Comparison of ENCODE assay signal across 8 cellular contexts in the genomic region with DNA sequence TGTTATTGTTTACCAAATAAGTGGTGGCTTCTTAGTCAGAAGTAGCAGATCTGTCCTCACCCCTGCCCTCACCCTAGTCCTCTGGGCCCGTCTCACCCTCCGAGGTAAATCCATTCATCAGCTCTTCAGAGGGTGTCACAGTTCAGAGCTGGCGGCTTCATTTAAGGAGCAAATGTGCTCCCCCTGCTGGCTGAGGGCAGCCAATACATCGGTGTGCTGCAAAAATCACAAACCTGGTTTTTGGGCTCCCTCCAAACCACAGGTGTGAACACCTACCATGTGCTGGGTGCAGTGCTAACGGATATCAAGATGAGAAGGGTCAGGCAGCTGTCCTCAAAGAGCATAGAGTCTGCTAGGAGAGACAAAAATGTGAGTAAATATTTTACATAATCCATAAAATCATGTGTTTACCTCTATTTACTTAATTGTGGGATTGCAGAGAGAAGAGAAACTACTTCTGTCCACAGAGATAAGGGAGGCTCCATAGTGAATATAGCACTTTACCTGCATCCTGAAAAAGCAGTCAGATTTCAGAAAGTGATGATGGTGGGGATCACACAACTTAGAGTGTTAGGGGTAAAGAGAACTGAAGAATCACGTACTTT. TPM values are rescaled to one million over a fixed set of nuclear protein-coding genes. Genes with fewer than 3 reads are reported as not detected.
DNase-seq lines count a peak whose midpoint lies in the region; ATAC-seq, FAIRE-seq and TF ChIP-seq lines count a peak whose summit lies in the region.

No MANE protein-coding gene starts in this region.

- TF ChIP-seq POLR2A in H1 (IDR thresholded peaks at IDR 0.05; ENCODE audit: control extremely low read depth in 1 of 2, low read depth in 2 of 2, low read length in 2 of 2), result no peak

- H3K4me3 ChIP-seq in H1 (ENCODE audit: extremely low read depth in 1 of 4, insufficient read depth in 2 of 4, low read depth in 3 of 4, low read length in 4 of 4), result no peak overlapping the region
- no peak overlapping the region for H3K4me3 ChIP-seq in mucosa of descending colon

- no peak overlapping the region for H2BK15ac ChIP-seq in H1 (ENCODE audit: low read length)

- H3K56ac ChIP-seq in H1 (replicated peaks; ENCODE audit: insufficient read length, low read depth, low read length), result no peak overlapping the region

- H3K79me2 ChIP-seq in H1 (ENCODE audit: control insufficient read depth in 1 of 2, insufficient read depth in 2 of 2, low read length in 2 of 2), result no peaks in the 10 kb centered on the region

- no peak overlapping the region for H3K9ac ChIP-seq in H1 (replicated peaks in 1 of 4; ENCODE audit: extremely low read depth in 1 of 4, low read depth in 3 of 4, low read length in 3 of 4)

- no peak overlapping the region for H3K4ac ChIP-seq in H1 (replicated peaks; ENCODE audit: insufficient read length, low read depth, low read length)

- CTCF ChIA-PET in H1 (lab: Charles Lee; ENCODE audit: partially characterized antibody), result interaction anchor here (0.7 to 19.6 kb wide), 46 partner anchors 9 to 347 kb away, joined by 3 to 318 read pairs (median 4); partner anchors contain the start of genes CRTAC1 and SFRP5

- H3K18ac ChIP-seq in H1 (ENCODE audit: extremely low read depth, low read length), result no peak overlapping the region

- no peak overlapping the region for H3K27ac ChIP-seq in H1 (ENCODE audit: low read depth, low read length)

- H2AFZ ChIP-seq in H1 (ENCODE audit: low read length), result no peak overlapping the region

- 23% methylated on average over 6 of the region's 6 CpGs; no CpG with 5 or more reads in 1 of the 2 experiments for WGBS in H1 (ENCODE audit: extremely low coverage in 1 of 2, insufficient coverage in 1 of 2, insufficient read length in 1 of 2, insufficient replicate concordance in 2 of 2, low coverage in 1 of 2, low lambda C conversion rate in 2 of 2, missing lambda C conversion rate in 1 of 2), 2 experiments

- TF ChIP-seq RAD21 in H1 (IDR thresholded peaks at IDR 0.05 in 1 of 2, conservative IDR thresholded peaks at IDR 0.05 in 1 of 2; ENCODE audit: low read depth in 2 of 2, low read length in 2 of 2), result peak; percentile 55 to 70

- H4K8ac ChIP-seq in H1 (ENCODE audit: extremely low read depth, insufficient read depth, low read length), result no peak overlapping the region

- FAIRE-seq in H1 (lab: Jason Lieb, UNC), result peak; percentile 90

- H3K9me3 ChIP-seq in H1 (ENCODE audit: insufficient read depth in 2 of 2, low read depth in 1 of 2, low read length in 1 of 2), result no peaks in the 10 kb centered on the region
- H3K9me3 ChIP-seq in mucosa of descending colon, result no peaks in the 10 kb centered on the region

- peak; percentile 68 to 88 (median 73) for TF ChIP-seq CTCF in H1 (IDR thresholded peaks at IDR 0.05; ENCODE audit: control extremely low read depth in 1 of 3, insufficient read depth in 1 of 3, low read depth in 1 of 3, low read length in 3 of 3)
- peak; percentile 78 for TF ChIP-seq CTCF in mucosa of descending colon (IDR thresholded peaks at IDR 0.05)

- POLR2A ChIA-PET in H1 (lab: Charles Lee; ENCODE audit: partially characterized antibody), result no interaction called here

- H3K4me2 ChIP-seq in H1 (ENCODE audit: insufficient read depth in 1 of 2, low read depth in 2 of 2, low read length in 2 of 2), result no peak overlapping the region

- H3K23ac ChIP-seq in H1 (ENCODE audit: insufficient read length), result no peak overlapping the region

- no peak overlapping the region for H2BK20ac ChIP-seq in H1 (ENCODE audit: low read length)

- in situ Hi-C loops in G401 (cut with HindIII; ENCODE audit: low sequenced_read_pairs), result loop anchor here (10.0 kb wide), 1 partner anchor 271 kb away; the partner anchor contains the start of gene SFRP5

- H3K36me3 ChIP-seq in H1 (ENCODE audit: control insufficient read depth in 2 of 4, insufficient read depth in 4 of 4, low read length in 3 of 4) (no peaks in the 10 kb centered on the region), mucosa of descending colon (ENCODE audit: low read depth) (no peaks in the 10 kb centered on the region)

- no peak overlapping the region for H2BK120ac ChIP-seq in H1 (replicated peaks; ENCODE audit: low read depth, low read length)

- no peak overlapping the region for H3K14ac ChIP-seq in H1 (ENCODE audit: insufficient read length)

- ATAC-seq in HG03103 (IDR thresholded peaks at IDR 0.05; ENCODE audit: low read depth, unreplicated experiment), result peak; percentile 67
- peak; percentile 81 for ATAC-seq in mucosa of descending colon
- no peak for ATAC-seq in HG03108 (IDR thresholded peaks at IDR 0.05; ENCODE audit: unreplicated experiment)

- H4K91ac ChIP-seq in H1 (replicated peaks; ENCODE audit: insufficient read length, low read length), result no peak overlapping the region

- H2BK5ac ChIP-seq in H1 (ENCODE audit: low read depth, low read length), result no peak overlapping the region

- H3K4me1 ChIP-seq in H1 (replicated peaks in 1 of 4; ENCODE audit: control insufficient read depth in 3 of 4, insufficient read depth in 4 of 4, low read length in 3 of 4) (no peaks in the 10 kb centered on the region), mucosa of descending colon (ENCODE audit: low read depth) (no peaks in the 10 kb centered on the region)

- no peak overlapping the region for H2AK5ac ChIP-seq in H1 (ENCODE audit: low read depth, low read length)

- intact Hi-C loops in mucosa of descending colon (cut with DNase I, micrococcal nuclease), result no loop called here

- H2BK12ac ChIP-seq in H1 (ENCODE audit: low read depth, low read length), result no peak overlapping the region

- peak; percentile 85 for DNase-seq in G401 (ENCODE audit: low spot score)
- DNase-seq in NCI-H82 (lab: John Stamatoyannopoulos, UW), result peak; percentile 90
- peak; percentile 22 to 40 for DNase-seq in activated CD8-positive, alpha-beta memory T cell treated with anti-CD3 and anti-CD28 coated beads for 1 hour (ENCODE audit: extremely low read depth in 1 of 2, low read depth in 1 of 2)
- DNase-seq in H1 (ENCODE audit: low read depth in 1 of 2, low spot score in 2 of 2), result peak; percentile 49 to 79
- DNase-seq in mucosa of descending colon, result peak in 2 of 3 donors; percentile 57 to 61
- DNase-seq in stimulated activated CD8-positive, alpha-beta memory T cell treated with anti-CD3 and anti-CD28 coated beads, Interleukin-7, amount 100 ng/mL, for 24 hours (ENCODE audit: low read depth), result peak; percentile 19

- no peak for TF ChIP-seq EP300 in H1 (IDR thresholded peaks at IDR 0.05; ENCODE audit: borderline replicate concordance in 1 of 2, low read depth in 2 of 2, low read length in 2 of 2)

- no peak overlapping the region for H4K5ac ChIP-seq in H1 (ENCODE audit: insufficient read length, low read depth, low read length)

- H3K79me1 ChIP-seq in H1 (ENCODE audit: low read depth, low read length), result no peaks in the 10 kb centered on the region

- H3K23me2 ChIP-seq in H1 (ENCODE audit: low read depth, low read length), result no peaks in the 10 kb centered on the region

- H4K20me1 ChIP-seq in H1 (replicated peaks in 1 of 2; ENCODE audit: control insufficient read depth in 1 of 2, insufficient read depth in 2 of 2, low read length in 2 of 2), result no peaks in the 10 kb centered on the region

- peaks cover 0 to 12% (median 6%) of the 10 kb centered on the region in 4 experiments; a peak in 4 of 7 replicates for H3K27me3 ChIP-seq in H1 (replicated peaks in 1 of 4; ENCODE audit: control insufficient read depth in 3 of 4, extremely low read depth in 1 of 4, insufficient read depth in 3 of 4, low read length in 3 of 4)

TF ChIP-seq in H1, 55 proteins besides CTCF, POLR2A, EP300 and RAD21:
- peak; percentile 96 for TF ChIP-seq MAX (IDR thresholded peaks at IDR 0.05)
- no peak for TF ChIP-seq TCF12 (IDR thresholded peaks at IDR 0.05; ENCODE audit: low read depth, low read length)
- TF ChIP-seq, protein P1, sequence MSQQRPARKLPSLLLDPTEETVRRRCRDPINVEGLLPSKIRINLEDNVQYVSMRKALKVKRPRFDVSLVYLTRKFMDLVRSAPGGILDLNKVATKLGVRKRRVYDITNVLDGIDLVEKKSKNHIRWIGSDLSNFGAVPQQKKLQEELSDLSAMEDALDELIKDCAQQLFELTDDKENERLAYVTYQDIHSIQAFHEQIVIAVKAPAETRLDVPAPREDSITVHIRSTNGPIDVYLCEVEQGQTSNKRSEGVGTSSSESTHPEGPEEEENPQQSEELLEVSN (IDR thresholded peaks at IDR 0.05), result peak; percentile 98

RNA-seq across cellular contexts. Expression of gene CRTAC1, which starts 15.5 kb away (rescaled TPM):
- 0.10 TPM in 1 of 2 replicates, not detected in the other for total RNA-seq in G401 (2014; rRNA removed; shearing (Covaris generic))
- total RNA-seq in H1 (2021; fragmentation: NEBNext Ultra II Directional; extraction: Animal tissue kit (Norgen Biotek cat#: 25700)), result 0.91 and 1.1 TPM in 2 replicates
- polyA plus RNA-seq in H1 (2011; rRNA removed), result 1.2 and 2.7 TPM in 2 replicates
- polyA plus RNA-seq in H1 (2011; cell fraction: cytosol; rRNA removed), result 2.3 TPM
- polyA plus RNA-seq in H1 (2011; cell fraction: nucleus; rRNA removed), result 4.9 TPM
- polyA plus RNA-seq in H1 (2012, experiment 1 of 2), result 0.72 to 1.1 TPM (median 0.93 TPM) in 4 replicates
- polyA plus RNA-seq in H1 (2012, experiment 2 of 2), result 0.34 TPM
- polyA plus RNA-seq in H1 (2013, experiment 1 of 2), result 0.71 TPM
- polyA plus RNA-seq in H1 (2013, experiment 2 of 2), result 1.2 TPM
- 0.93 and 2.2 TPM in 2 replicates for polyA minus RNA-seq in H1 (2011; rRNA and poly(A)+ RNA removed)
- polyA minus RNA-seq in H1 (2011; cell fraction: cytosol; rRNA and poly(A)+ RNA removed), result not detected
- polyA minus RNA-seq in H1 (2011; cell fraction: nucleus; rRNA and poly(A)+ RNA removed), result 1.8 TPM
- 1 to 10 TPM in 2 of 3 donors, under 1 TPM in 1; 0.17 to 8.8 (median 1.0) TPM for total RNA-seq in mucosa of descending colon

Comparison
In these comparisons a context has a peak if more than half of its experiments do, and no peak if none do; other contexts are left out.
1. DNase-seq: peak in every context shown above with its lines; median percentile 90 in NCI-H82; 85 in G401; 64 in H1; 59 in mucosa of descending colon; 31 in activated CD8-positive, alpha-beta memory T cell treated with anti-CD3 and anti-CD28 coated beads for 1 hour; 19 in stimulated activated CD8-positive, alpha-beta memory T cell treated with anti-CD3 and anti-CD28 coated beads, Interleukin-7, amount 100 ng/mL, for 24 hours.